In the genomic region with DNA sequence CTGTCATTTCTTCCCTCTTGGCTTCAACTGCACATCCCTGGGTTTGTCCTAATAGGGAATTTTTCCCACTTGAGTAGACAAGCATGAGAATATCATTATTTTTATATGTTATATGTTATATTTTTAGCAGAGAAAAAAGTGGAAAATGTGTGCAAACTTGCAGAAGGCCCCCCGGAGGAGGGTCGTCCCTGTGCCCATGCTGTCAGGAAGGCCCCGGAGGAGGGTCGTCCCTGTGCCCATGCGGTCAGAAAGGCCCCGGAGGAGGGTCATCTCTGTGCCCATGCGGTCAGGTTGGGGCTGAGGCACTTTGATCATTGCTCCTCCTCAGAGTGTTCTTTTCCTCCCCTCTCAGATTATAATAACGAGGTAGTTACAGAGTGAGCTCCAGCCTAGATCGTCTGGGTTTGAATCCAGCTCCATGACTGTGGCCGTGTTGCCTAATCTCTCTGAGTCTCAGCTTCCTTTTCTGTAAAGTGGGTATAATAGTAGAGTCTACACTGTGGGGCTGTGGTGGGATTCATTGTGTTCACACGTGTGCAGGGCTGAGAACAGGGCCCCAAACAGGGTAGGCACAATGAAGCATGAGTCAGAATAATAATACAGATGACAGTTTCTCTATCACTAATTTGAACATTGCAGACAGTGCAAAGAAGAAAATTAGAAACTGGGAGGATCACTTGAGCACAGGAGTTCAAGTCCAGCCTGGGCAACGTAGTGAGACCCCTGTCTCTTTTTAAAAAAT, we compare ENCODE assay signal across 27 cellular contexts. TPM values are rescaled to one million over a fixed set of nuclear protein-coding genes. Genes with fewer than 3 reads are reported as not detected.
DNase-seq lines count a peak whose midpoint lies in the region; ATAC-seq, FAIRE-seq and TF ChIP-seq lines count a peak whose summit lies in the region.
"Had no signal": no experiment of that assay in that cellular context is flagged by ENCODE, and none has a peak within 500 bp of the region (broad histone marks: within the 10 kb centered on the region; RNA-seq: fewer than 3 reads in every experiment).

No MANE protein-coding gene starts in this region.

- ATAC-seq in effector memory CD8-positive, alpha-beta T cell (replicated peaks), result peak; percentile 60
- peak; percentile 89 to 96 for ATAC-seq in natural killer cell treated with Interleukin-12 subunit alpha and Interleukin-12 subunit beta and Interleukin-15 and Interleukin-18, amount 100 ng/mL, for 72 hours
- ATAC-seq in HG03460 (IDR thresholded peaks at IDR 0.05; ENCODE audit: unreplicated experiment) (no peak), sciatic nerve (no peak)
- ATAC-seq: esophagus mucosa, gastrocnemius medialis, WTC11 had no signal

- no peak overlapping the region for H3K4me3 Mint-ChIP-seq in activated T-cell treated with anti-CD3 and anti-CD28 coated beads, Interleukin-2, amount 50 U/mL, for 24 hours
- H3K4me3 Mint-ChIP-seq in HFFc6, result no peak overlapping the region
- H3K4me3 Mint-ChIP-seq in effector memory CD8-positive, alpha-beta T cell, result peak overlapping the region in 1 of 2 donors; percentile 49
- H3K4me3 Mint-ChIP-seq in natural killer cell treated with Interleukin-12 subunit alpha and Interleukin-12 subunit beta and Interleukin-15 and Interleukin-18, amount 100 ng/mL, for 72 hours, result peak overlapping the region; percentile 56
- H3K4me3 Mint-ChIP-seq: neural progenitor cell, WTC11 had no signal

- peaks cover 56% of the 10 kb centered on the region for H3K4me1 Mint-ChIP-seq in activated T-cell treated with anti-CD3 and anti-CD28 coated beads, Interleukin-2, amount 50 U/mL, for 24 hours (ENCODE audit: low read depth)
- peaks cover 10% of the 10 kb centered on the region for H3K4me1 Mint-ChIP-seq in HFFc6 (ENCODE audit: low read depth)
- H3K4me1 Mint-ChIP-seq in effector memory CD8-positive, alpha-beta T cell (ENCODE audit: low read depth in 2 of 2), result peaks cover 33 to 34% of the 10 kb centered on the region in 2 donors
- peaks cover 21 to 39% of the 10 kb centered on the region in 2 donors for H3K4me1 Mint-ChIP-seq in natural killer cell treated with Interleukin-12 subunit alpha and Interleukin-12 subunit beta and Interleukin-15 and Interleukin-18, amount 100 ng/mL, for 72 hours (ENCODE audit: low read depth in 2 of 2)
- H3K4me1 Mint-ChIP-seq: WTC11 had no signal

- intact Hi-C loops in sciatic nerve (cut with DNase I), result no loop called here

- TF ChIP-seq CTCF in HFFc6 (IDR thresholded peaks at IDR 0.05), result no peak

- no peak for DNase-seq in activated T-cell treated with anti-CD3 and anti-CD28 coated beads, Interleukin-2, amount 50 U/mL, for 24 hours
- no peak for DNase-seq in activated T-cell treated with anti-CD3 and anti-CD28 coated beads for 4 hours
- DNase-seq in HFFc6, result no peak
- no peak for DNase-seq in effector memory CD8-positive, alpha-beta T cell
- no peak for DNase-seq in natural killer cell treated with Interleukin-12 subunit alpha and Interleukin-12 subunit beta and Interleukin-15 and Interleukin-18, amount 100 ng/mL, for 72 hours (ENCODE audit: low spot score)
- no peak for DNase-seq in urothelium cell line (ENCODE audit: low spot score)
- no peak for DNase-seq in sciatic nerve (ENCODE audit: low spot score)
- DNase-seq: ACHN; brain microvascular endothelial cell; Calu3; DND-41; effector CD8-positive, alpha-beta T cell; gastrocnemius medialis; H7; hippocampal formation; islet precursor cell; NCI-H1436 treated with DMSO at 0.1 percent for 48 hours; NCI-H510A treated with DMSO at 0.1 percent for 48 hours; NK-92 treated with Interleukin-12 subunit alpha and Interleukin-12 subunit beta, amount 100 ng/mL, for 24 hours; PC-9; SHP77 treated with DMSO at 0.1 percent for 48 hours; SW 1271 had no signal

- H3K27ac Mint-ChIP-seq in activated T-cell treated with anti-CD3 and anti-CD28 coated beads, Interleukin-2, amount 50 U/mL, for 24 hours, result peak overlapping the region; percentile 73
- peak overlapping the region; percentile 22; the same call in 1 of the 2 replicates for H3K27ac Mint-ChIP-seq in HFFc6
- peak overlapping the region; percentile 84 to 89 for H3K27ac Mint-ChIP-seq in effector memory CD8-positive, alpha-beta T cell
- peak overlapping the region; percentile 65 to 86 for H3K27ac Mint-ChIP-seq in natural killer cell treated with Interleukin-12 subunit alpha and Interleukin-12 subunit beta and Interleukin-15 and Interleukin-18, amount 100 ng/mL, for 72 hours
- H3K27ac Mint-ChIP-seq: activated T-helper 2 cell treated with anti-CD3 and anti-CD28 coated beads, Interferon-gamma antibody, Interleukin-2, Interleukin-4, amounts not matched to agents 10 μg/mL and 5 μg/mL and 100 μg/mL, durations not matched to agents 14 hours and 24 hours and 36 hours; neural progenitor cell; WTC11 had no signal

- H3K36me3 Mint-ChIP-seq in activated T-cell treated with anti-CD3 and anti-CD28 coated beads, Interleukin-2, amount 50 U/mL, for 24 hours (ENCODE audit: low read depth), result peaks cover 89% of the 10 kb centered on the region
- peaks cover 38% of the 10 kb centered on the region for H3K36me3 Mint-ChIP-seq in HFFc6 (ENCODE audit: low read depth)
- H3K36me3 Mint-ChIP-seq in effector memory CD8-positive, alpha-beta T cell (ENCODE audit: insufficient read depth), result peaks cover 60% of the 10 kb centered on the region
- peaks cover 12% of the 10 kb centered on the region for H3K36me3 Mint-ChIP-seq in natural killer cell treated with Interleukin-12 subunit alpha and Interleukin-12 subunit beta and Interleukin-15 and Interleukin-18, amount 100 ng/mL, for 72 hours

- FAIRE-seq in urothelium cell line (lab: Jason Lieb, UNC), result no peak

- no peaks in the 10 kb centered on the region for H3K27me3 Mint-ChIP-seq in activated T-cell treated with anti-CD3 and anti-CD28 coated beads, Interleukin-2, amount 50 U/mL, for 24 hours
- H3K27me3 Mint-ChIP-seq in HFFc6 (ENCODE audit: insufficient read depth), result no peaks in the 10 kb centered on the region; the same call in none of the 2 replicates
- H3K27me3 Mint-ChIP-seq in effector memory CD8-positive, alpha-beta T cell, result no peaks in the 10 kb centered on the region
- H3K27me3 Mint-ChIP-seq in natural killer cell treated with Interleukin-12 subunit alpha and Interleukin-12 subunit beta and Interleukin-15 and Interleukin-18, amount 100 ng/mL, for 72 hours, result no peaks in the 10 kb centered on the region

- no peaks in the 10 kb centered on the region for H3K9me3 Mint-ChIP-seq in activated T-cell treated with anti-CD3 and anti-CD28 coated beads, Interleukin-2, amount 50 U/mL, for 24 hours
- no peaks in the 10 kb centered on the region for H3K9me3 Mint-ChIP-seq in HFFc6
- no peaks in the 10 kb centered on the region for H3K9me3 Mint-ChIP-seq in effector memory CD8-positive, alpha-beta T cell
- H3K9me3 Mint-ChIP-seq in natural killer cell treated with Interleukin-12 subunit alpha and Interleukin-12 subunit beta and Interleukin-15 and Interleukin-18, amount 100 ng/mL, for 72 hours, result no peaks in the 10 kb centered on the region
- H3K9me3 Mint-ChIP-seq: activated T-helper 2 cell treated with anti-CD3 and anti-CD28 coated beads, Interferon-gamma antibody, Interleukin-2, Interleukin-4, amounts not matched to agents 10 μg/mL and 5 μg/mL and 100 μg/mL, durations not matched to agents 14 hours and 24 hours and 36 hours; neural progenitor cell; WTC11 had no signal

RNA-seq across cellular contexts. Expression of a gene that starts 33.4 kb away (rescaled TPM):
- total RNA-seq in HFFc6 (2021; fragmentation: NEBNext Ultra II Directional; extraction: Animal tissue kit (Norgen Biotek cat#: 25700)), result 10 to 100 TPM; 54.5 to 80.7 (median 71.9) TPM
- 10 to 100 TPM; 16.0 to 21.6 TPM for total RNA-seq in natural killer cell treated with Interleukin-12 subunit alpha and Interleukin-12 subunit beta and Interleukin-15 and Interleukin-18, amount 100 ng/mL, for 72 hours
- 30.2 TPM for total RNA-seq in sciatic nerve

Comparison
In these comparisons a context has a peak if more than half of its experiments do, and no peak if none do; other contexts are left out.
1. H3K27ac Mint-ChIP-seq: peak in every context shown above with its lines; median percentile 86 in effector memory CD8-positive, alpha-beta T cell; 76 in natural killer cell treated with Interleukin-12 subunit alpha and Interleukin-12 subunit beta and Interleukin-15 and Interleukin-18, amount 100 ng/mL, for 72 hours; 73 in activated T-cell treated with anti-CD3 and anti-CD28 coated beads, Interleukin-2, amount 50 U/mL, for 24 hours; 22 in HFFc6.
2. ATAC-seq: peak in effector memory CD8-positive, alpha-beta T cell (single experiment) and natural killer cell treated with Interleukin-12 subunit alpha and Interleukin-12 subunit beta and Interleukin-15 and Interleukin-18, amount 100 ng/mL, for 72 hours (2 of 2); none in HG03460 (single experiment) and sciatic nerve (single experiment).